ENCODE assay signal across 9 cellular contexts in the genomic region with DNA sequence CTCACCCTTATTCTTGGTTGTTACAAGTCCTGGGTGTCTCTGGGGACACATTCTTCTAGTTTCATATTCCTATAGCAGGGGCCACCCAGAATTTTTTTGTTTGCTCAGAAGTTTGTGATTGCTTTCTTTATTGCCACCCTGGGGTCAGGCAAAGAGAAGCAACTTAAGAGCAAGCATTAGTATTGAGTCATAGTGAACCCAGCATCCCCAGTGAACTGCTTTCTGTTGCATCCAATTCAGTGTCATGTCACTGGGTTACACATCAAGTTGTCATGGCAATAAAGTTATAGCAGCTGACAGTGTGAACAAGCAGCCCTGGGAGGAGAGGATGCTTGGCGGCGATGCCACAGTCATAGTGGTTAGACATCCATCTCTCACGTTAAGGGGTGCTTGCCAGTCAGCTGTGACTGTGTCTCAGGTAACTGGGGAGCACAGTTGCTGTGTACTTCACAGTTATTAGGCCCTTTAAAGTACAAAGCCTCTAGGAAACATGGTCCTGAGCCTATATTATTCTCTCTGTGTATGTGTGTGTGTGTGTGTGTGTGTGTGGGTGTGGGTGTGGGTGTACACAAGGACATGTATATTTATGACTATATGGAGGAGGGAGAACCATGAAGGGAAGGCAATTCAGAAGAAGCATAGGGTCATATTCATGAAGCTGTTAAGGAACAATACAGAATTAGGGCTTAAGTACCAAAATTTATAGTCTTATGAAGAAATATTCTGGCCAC. TPM values are rescaled to one million over a fixed set of nuclear protein-coding genes. Genes with fewer than 3 reads are reported as not detected.
DNase-seq lines count a peak whose midpoint lies in the region; ATAC-seq and TF ChIP-seq lines count a peak whose summit lies in the region.
"Had no signal": no experiment of that assay in that cellular context is flagged by ENCODE, and none has a peak within 500 bp of the region (broad histone marks: within the 10 kb centered on the region; RNA-seq: fewer than 3 reads in every experiment).

No MANE protein-coding gene starts in this region.

- DNase-seq in EH (ENCODE audit: low read depth) (peak; percentile 69), fibroblast of the conjunctiva (ENCODE audit: low read depth) (peak; percentile 22), NOMO-1 treated with DMSO at 0.1 percent for 48 hours (lab: John Stamatoyannopoulos, UW; ENCODE audit: unreplicated experiment) (no peak), DMS 273 treated with DMSO at 0.1 percent for 48 hours (lab: John Stamatoyannopoulos, UW) (no peak), esophagus squamous epithelium (lab: John Stamatoyannopoulos, UW) (no peak), suprapubic skin (ENCODE audit: low spot score in 2 of 2) (no peak)
- DNase-seq: activated naive CD8-positive, alpha-beta T cell treated with anti-CD3 and anti-CD28 coated beads, Interleukin-2, amount 10 ng/mL, durations not matched to agents 7 days and 5 days had no signal

- ATAC-seq in GM19463 (IDR thresholded peaks at IDR 0.05; ENCODE audit: unreplicated experiment) = peak; percentile 91
- peak; percentile 94 for ATAC-seq in HG03378 (IDR thresholded peaks at IDR 0.05; ENCODE audit: unreplicated experiment)

- 74 to 86% methylated on average over 3 of the region's 3 CpGs for WGBS in esophagus squamous epithelium, 2 donors
- WGBS in suprapubic skin = 92% methylated on average over 3 of the region's 3 CpGs

- TF ChIP-seq POLR2A in esophagus squamous epithelium (IDR thresholded peaks at IDR 0.05) (no peak), suprapubic skin (IDR thresholded peaks at IDR 0.05) (no peak)

- no peak overlapping the region for H3K4me3 ChIP-seq in esophagus squamous epithelium
- no peak overlapping the region for H3K4me3 ChIP-seq in suprapubic skin

- H3K9me3 ChIP-seq in esophagus squamous epithelium = no peaks in the 10 kb centered on the region
- no peaks in the 10 kb centered on the region for H3K9me3 ChIP-seq in suprapubic skin

- H3K27ac ChIP-seq in esophagus squamous epithelium = no peak overlapping the region
- H3K27ac ChIP-seq in suprapubic skin = no peak overlapping the region

- H3K4me1 ChIP-seq in esophagus squamous epithelium = no peaks in the 10 kb centered on the region
- no peaks in the 10 kb centered on the region for H3K4me1 ChIP-seq in suprapubic skin

- intact Hi-C loops in esophagus squamous epithelium (cut with DNase I) = no loop called here

- H3K27me3 ChIP-seq in esophagus squamous epithelium = no peaks in the 10 kb centered on the region
- H3K27me3 ChIP-seq in suprapubic skin = no peaks in the 10 kb centered on the region

- no peak for TF ChIP-seq CTCF in esophagus squamous epithelium (IDR thresholded peaks at IDR 0.05)
- no peak for TF ChIP-seq CTCF in suprapubic skin (IDR thresholded peaks at IDR 0.05)

- no peak for TF ChIP-seq EP300 in suprapubic skin (IDR thresholded peaks at IDR 0.05)

- H3K36me3 ChIP-seq in esophagus squamous epithelium = no peaks in the 10 kb centered on the region
- H3K36me3 ChIP-seq in suprapubic skin = no peaks in the 10 kb centered on the region

RNA-seq across cellular contexts. Expression of gene TRIM44, which starts 52.5 kb away (rescaled TPM):
- total RNA-seq in esophagus squamous epithelium = 10 to 100 TPM in 2 of 4 donors, 1 to 10 TPM in 2; 6.8 to 32.0 (median 13.5) TPM
- 10 to 100 TPM; 21.3 to 55.7 (median 31.3) TPM for total RNA-seq in suprapubic skin

Comparison
In these comparisons a context has a peak if more than half of its experiments do, and no peak if none do; other contexts are left out.
1. DNase-seq: peak in EH (single experiment) and fibroblast of the conjunctiva (single experiment); none in NOMO-1 treated with DMSO at 0.1 percent for 48 hours (single experiment), DMS 273 treated with DMSO at 0.1 percent for 48 hours (single experiment), esophagus squamous epithelium (single experiment) and suprapubic skin (0 of 2).